In the genomic region with DNA sequence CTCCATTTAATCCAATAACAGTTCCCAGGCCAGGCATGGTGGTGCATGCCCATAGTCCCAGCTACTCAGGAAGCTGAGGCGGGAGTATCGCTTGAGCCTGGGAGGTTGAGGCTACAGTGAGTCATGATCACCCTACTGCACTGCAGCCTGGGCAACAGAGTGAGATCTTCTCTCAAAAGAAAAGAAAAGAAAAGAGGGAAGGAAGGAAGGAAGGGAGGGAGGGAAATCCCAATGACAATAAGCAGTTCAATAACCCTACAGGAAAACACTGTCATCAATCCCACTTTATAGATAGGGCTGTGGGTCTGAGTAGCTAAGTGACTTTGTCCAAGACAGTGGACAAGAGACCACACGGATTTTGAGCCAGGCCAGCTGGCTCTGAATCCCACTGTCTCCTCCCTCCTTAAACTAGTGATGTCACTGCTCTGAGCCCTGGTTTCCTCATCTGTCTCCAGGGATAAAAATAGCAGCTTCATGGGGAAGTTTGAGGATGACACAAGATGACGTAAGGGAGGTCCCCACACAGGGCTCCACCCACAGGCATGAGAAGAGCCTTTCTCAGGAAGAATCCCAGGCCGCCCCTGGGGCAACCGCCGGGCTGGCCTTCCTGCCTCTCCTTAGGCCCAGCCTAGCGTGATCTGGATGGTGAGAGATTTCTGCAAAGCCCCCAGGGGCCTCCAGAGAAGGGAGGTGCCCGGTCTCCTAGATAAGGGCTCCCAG, we compare ENCODE assay signal across 1 cellular context.
TF ChIP-seq lines count a peak whose summit lies in the region.

No MANE protein-coding gene starts in this region.

TF ChIP-seq in K562, 482 proteins besides CTCF, POLR2A, EP300 and RAD21 (continued from another document and continues in another):
- TF ChIP-seq, protein P1, sequence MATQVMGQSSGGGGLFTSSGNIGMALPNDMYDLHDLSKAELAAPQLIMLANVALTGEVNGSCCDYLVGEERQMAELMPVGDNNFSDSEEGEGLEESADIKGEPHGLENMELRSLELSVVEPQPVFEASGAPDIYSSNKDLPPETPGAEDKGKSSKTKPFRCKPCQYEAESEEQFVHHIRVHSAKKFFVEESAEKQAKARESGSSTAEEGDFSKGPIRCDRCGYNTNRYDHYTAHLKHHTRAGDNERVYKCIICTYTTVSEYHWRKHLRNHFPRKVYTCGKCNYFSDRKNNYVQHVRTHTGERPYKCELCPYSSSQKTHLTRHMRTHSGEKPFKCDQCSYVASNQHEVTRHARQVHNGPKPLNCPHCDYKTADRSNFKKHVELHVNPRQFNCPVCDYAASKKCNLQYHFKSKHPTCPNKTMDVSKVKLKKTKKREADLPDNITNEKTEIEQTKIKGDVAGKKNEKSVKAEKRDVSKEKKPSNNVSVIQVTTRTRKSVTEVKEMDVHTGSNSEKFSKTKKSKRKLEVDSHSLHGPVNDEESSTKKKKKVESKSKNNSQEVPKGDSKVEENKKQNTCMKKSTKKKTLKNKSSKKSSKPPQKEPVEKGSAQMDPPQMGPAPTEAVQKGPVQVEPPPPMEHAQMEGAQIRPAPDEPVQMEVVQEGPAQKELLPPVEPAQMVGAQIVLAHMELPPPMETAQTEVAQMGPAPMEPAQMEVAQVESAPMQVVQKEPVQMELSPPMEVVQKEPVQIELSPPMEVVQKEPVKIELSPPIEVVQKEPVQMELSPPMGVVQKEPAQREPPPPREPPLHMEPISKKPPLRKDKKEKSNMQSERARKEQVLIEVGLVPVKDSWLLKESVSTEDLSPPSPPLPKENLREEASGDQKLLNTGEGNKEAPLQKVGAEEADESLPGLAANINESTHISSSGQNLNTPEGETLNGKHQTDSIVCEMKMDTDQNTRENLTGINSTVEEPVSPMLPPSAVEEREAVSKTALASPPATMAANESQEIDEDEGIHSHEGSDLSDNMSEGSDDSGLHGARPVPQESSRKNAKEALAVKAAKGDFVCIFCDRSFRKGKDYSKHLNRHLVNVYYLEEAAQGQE (CRISPR knock-in tag; IDR thresholded peaks at IDR 0.05; ENCODE audit: low read depth), result no peak
- TF ChIP-seq ZSCAN29 (IDR thresholded peaks at IDR 0.05) (no peak), CHD1 (IDR thresholded peaks at IDR 0.05; ENCODE audit: low read length) (no peak), SP1 (CRISPR knock-in tag; IDR thresholded peaks at IDR 0.05) (peak; percentile 75), ZC3H4 (CRISPR knock-in tag; IDR thresholded peaks at IDR 0.05; ENCODE audit: borderline replicate concordance) (no peak), EP400 (IDR thresholded peaks at IDR 0.05) (peak; percentile 39), ZNF232 (CRISPR knock-in tag; IDR thresholded peaks at IDR 0.05) (no peak), FOXK1 (CRISPR knock-in tag; IDR thresholded peaks at IDR 0.05; ENCODE audit: borderline replicate concordance) (no peak), HDAC1 (IDR thresholded peaks at IDR 0.05) (no peak), ZNF311 (CRISPR knock-in tag; IDR thresholded peaks at IDR 0.05) (no peak), MECOM (CRISPR knock-in tag; IDR thresholded peaks at IDR 0.05) (no peak), RBM39 (optimal IDR thresholded peaks at IDR 0.05; ENCODE audit: low read depth, low read length) (no peak), SRSF7 (optimal IDR thresholded peaks at IDR 0.05; ENCODE audit: low read depth, low read length) (no peak), ZNF324 (CRISPR knock-in tag; IDR thresholded peaks at IDR 0.05) (no peak), TAF15 (IDR thresholded peaks at IDR 0.05; ENCODE audit: low read depth, low read length) (no peak), NR2C2 (CRISPR knock-in tag; IDR thresholded peaks at IDR 0.05) (no peak), NR2C2 (tag; IDR thresholded peaks at IDR 0.05) (no peak; the same call in 1 of the 2 replicates), MIER1 (IDR thresholded peaks at IDR 0.05; ENCODE audit: low read depth) (no peak), MTA1 (IDR thresholded peaks at IDR 0.05; ENCODE audit: borderline replicate concordance) (no peak), ZNF143 (CRISPR knock-in tag; IDR thresholded peaks at IDR 0.05) (no peak), KLF6 (CRISPR knock-in tag; IDR thresholded peaks at IDR 0.05; ENCODE audit: borderline replicate concordance) (peak; percentile 13; the same call in 1 of the 2 replicates), NFATC3 (IDR thresholded peaks at IDR 0.05) (no peak), ARNT (IDR thresholded peaks at IDR 0.05) (peak in 1 of 2 experiments; percentile 20; a peak in 2 of 4 replicates), SOX6 (IDR thresholded peaks at IDR 0.05) (peak; percentile 54; the same call in 1 of the 2 replicates), TARDBP (IDR thresholded peaks at IDR 0.05) (peak; percentile 90; the same call in 1 of the 2 replicates), JUNB (CRISPR knock-in tag; conservative IDR thresholded peaks at IDR 0.05) (0 out of 2 replicates have a peak, but pooled peaks have one; percentile 4), ZFP1 (CRISPR knock-in tag; IDR thresholded peaks at IDR 0.05) (no peak), ARID1B (IDR thresholded peaks at IDR 0.05) (no peak; the same call in 1 of the 2 replicates), IRF2 (CRISPR knock-in tag; IDR thresholded peaks at IDR 0.05) (no peak), ZKSCAN1 (IDR thresholded peaks at IDR 0.05; ENCODE audit: low read depth, low read length) (no peak), ZC3H8 (IDR thresholded peaks at IDR 0.05) (no peak), ZNF445 (CRISPR knock-in tag; IDR thresholded peaks at IDR 0.05; ENCODE audit: low read depth) (no peak)
- TF ChIP-seq, protein P2, sequence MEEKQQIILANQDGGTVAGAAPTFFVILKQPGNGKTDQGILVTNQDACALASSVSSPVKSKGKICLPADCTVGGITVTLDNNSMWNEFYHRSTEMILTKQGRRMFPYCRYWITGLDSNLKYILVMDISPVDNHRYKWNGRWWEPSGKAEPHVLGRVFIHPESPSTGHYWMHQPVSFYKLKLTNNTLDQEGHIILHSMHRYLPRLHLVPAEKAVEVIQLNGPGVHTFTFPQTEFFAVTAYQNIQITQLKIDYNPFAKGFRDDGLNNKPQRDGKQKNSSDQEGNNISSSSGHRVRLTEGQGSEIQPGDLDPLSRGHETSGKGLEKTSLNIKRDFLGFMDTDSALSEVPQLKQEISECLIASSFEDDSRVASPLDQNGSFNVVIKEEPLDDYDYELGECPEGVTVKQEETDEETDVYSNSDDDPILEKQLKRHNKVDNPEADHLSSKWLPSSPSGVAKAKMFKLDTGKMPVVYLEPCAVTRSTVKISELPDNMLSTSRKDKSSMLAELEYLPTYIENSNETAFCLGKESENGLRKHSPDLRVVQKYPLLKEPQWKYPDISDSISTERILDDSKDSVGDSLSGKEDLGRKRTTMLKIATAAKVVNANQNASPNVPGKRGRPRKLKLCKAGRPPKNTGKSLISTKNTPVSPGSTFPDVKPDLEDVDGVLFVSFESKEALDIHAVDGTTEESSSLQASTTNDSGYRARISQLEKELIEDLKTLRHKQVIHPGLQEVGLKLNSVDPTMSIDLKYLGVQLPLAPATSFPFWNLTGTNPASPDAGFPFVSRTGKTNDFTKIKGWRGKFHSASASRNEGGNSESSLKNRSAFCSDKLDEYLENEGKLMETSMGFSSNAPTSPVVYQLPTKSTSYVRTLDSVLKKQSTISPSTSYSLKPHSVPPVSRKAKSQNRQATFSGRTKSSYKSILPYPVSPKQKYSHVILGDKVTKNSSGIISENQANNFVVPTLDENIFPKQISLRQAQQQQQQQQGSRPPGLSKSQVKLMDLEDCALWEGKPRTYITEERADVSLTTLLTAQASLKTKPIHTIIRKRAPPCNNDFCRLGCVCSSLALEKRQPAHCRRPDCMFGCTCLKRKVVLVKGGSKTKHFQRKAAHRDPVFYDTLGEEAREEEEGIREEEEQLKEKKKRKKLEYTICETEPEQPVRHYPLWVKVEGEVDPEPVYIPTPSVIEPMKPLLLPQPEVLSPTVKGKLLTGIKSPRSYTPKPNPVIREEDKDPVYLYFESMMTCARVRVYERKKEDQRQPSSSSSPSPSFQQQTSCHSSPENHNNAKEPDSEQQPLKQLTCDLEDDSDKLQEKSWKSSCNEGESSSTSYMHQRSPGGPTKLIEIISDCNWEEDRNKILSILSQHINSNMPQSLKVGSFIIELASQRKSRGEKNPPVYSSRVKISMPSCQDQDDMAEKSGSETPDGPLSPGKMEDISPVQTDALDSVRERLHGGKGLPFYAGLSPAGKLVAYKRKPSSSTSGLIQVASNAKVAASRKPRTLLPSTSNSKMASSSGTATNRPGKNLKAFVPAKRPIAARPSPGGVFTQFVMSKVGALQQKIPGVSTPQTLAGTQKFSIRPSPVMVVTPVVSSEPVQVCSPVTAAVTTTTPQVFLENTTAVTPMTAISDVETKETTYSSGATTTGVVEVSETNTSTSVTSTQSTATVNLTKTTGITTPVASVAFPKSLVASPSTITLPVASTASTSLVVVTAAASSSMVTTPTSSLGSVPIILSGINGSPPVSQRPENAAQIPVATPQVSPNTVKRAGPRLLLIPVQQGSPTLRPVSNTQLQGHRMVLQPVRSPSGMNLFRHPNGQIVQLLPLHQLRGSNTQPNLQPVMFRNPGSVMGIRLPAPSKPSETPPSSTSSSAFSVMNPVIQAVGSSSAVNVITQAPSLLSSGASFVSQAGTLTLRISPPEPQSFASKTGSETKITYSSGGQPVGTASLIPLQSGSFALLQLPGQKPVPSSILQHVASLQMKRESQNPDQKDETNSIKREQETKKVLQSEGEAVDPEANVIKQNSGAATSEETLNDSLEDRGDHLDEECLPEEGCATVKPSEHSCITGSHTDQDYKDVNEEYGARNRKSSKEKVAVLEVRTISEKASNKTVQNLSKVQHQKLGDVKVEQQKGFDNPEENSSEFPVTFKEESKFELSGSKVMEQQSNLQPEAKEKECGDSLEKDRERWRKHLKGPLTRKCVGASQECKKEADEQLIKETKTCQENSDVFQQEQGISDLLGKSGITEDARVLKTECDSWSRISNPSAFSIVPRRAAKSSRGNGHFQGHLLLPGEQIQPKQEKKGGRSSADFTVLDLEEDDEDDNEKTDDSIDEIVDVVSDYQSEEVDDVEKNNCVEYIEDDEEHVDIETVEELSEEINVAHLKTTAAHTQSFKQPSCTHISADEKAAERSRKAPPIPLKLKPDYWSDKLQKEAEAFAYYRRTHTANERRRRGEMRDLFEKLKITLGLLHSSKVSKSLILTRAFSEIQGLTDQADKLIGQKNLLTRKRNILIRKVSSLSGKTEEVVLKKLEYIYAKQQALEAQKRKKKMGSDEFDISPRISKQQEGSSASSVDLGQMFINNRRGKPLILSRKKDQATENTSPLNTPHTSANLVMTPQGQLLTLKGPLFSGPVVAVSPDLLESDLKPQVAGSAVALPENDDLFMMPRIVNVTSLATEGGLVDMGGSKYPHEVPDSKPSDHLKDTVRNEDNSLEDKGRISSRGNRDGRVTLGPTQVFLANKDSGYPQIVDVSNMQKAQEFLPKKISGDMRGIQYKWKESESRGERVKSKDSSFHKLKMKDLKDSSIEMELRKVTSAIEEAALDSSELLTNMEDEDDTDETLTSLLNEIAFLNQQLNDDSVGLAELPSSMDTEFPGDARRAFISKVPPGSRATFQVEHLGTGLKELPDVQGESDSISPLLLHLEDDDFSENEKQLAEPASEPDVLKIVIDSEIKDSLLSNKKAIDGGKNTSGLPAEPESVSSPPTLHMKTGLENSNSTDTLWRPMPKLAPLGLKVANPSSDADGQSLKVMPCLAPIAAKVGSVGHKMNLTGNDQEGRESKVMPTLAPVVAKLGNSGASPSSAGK (IDR thresholded peaks at IDR 0.05), result peak; percentile 65
- TF ChIP-seq, protein P3, sequence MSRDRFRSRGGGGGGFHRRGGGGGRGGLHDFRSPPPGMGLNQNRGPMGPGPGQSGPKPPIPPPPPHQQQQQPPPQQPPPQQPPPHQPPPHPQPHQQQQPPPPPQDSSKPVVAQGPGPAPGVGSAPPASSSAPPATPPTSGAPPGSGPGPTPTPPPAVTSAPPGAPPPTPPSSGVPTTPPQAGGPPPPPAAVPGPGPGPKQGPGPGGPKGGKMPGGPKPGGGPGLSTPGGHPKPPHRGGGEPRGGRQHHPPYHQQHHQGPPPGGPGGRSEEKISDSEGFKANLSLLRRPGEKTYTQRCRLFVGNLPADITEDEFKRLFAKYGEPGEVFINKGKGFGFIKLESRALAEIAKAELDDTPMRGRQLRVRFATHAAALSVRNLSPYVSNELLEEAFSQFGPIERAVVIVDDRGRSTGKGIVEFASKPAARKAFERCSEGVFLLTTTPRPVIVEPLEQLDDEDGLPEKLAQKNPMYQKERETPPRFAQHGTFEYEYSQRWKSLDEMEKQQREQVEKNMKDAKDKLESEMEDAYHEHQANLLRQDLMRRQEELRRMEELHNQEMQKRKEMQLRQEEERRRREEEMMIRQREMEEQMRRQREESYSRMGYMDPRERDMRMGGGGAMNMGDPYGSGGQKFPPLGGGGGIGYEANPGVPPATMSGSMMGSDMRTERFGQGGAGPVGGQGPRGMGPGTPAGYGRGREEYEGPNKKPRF (IDR thresholded peaks at IDR 0.05; ENCODE audit: low read depth, low read length), result no peak
- TF ChIP-seq, protein P4, sequence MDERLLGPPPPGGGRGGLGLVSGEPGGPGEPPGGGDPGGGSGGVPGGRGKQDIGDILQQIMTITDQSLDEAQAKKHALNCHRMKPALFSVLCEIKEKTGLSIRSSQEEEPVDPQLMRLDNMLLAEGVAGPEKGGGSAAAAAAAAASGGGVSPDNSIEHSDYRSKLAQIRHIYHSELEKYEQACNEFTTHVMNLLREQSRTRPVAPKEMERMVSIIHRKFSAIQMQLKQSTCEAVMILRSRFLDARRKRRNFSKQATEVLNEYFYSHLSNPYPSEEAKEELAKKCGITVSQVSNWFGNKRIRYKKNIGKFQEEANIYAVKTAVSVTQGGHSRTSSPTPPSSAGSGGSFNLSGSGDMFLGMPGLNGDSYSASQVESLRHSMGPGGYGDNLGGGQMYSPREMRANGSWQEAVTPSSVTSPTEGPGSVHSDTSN (CRISPR knock-in tag; IDR thresholded peaks at IDR 0.05; ENCODE audit: low read depth), result no peak
- TF ChIP-seq, protein P4 (tag; conservative IDR thresholded peaks at IDR 0.05; ENCODE audit: low read depth), result 0 out of 2 replicates have a peak, but pooled peaks have one; percentile 18
- TF ChIP-seq, protein P5, sequence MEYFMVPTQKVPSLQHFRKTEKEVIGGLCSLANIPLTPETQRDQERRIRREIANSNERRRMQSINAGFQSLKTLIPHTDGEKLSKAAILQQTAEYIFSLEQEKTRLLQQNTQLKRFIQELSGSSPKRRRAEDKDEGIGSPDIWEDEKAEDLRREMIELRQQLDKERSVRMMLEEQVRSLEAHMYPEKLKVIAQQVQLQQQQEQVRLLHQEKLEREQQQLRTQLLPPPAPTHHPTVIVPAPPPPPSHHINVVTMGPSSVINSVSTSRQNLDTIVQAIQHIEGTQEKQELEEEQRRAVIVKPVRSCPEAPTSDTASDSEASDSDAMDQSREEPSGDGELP (CRISPR knock-in tag; IDR thresholded peaks at IDR 0.05; ENCODE audit: borderline replicate concordance), result peak; percentile 93
- TF ChIP-seq, protein P6, sequence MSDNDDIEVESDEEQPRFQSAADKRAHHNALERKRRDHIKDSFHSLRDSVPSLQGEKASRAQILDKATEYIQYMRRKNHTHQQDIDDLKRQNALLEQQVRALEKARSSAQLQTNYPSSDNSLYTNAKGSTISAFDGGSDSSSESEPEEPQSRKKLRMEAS (CRISPR knock-in tag; IDR thresholded peaks at IDR 0.05), result no peak
